In the genomic region with DNA sequence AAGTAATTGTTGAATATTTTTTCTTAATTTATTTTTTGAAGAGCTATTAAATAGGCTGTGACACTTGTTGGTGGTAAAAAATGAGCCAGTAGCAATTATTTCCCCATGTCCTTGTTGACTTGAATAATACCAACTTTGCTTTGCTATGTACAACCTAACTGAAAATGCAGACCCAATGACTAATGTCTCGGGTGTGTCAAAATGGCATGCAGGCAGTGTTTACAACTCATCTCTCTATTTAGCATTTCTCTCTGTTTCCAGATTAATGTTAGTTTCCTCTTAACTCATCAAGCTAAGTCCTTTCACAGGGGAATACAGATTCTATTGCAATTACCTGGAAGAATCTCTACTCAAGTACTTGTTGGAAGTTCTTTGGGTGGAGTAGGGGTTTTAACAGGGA, we compare ENCODE assay signal across 14 cellular contexts.
A peak's percentile ranks its signal among the peaks of the same experiment; 100 is the strongest.
DNase-seq lines count a peak whose midpoint lies in the region; ATAC-seq and TF ChIP-seq lines count a peak whose summit lies in the region.
"Had no signal": no experiment of that assay in that cellular context is flagged by ENCODE, and none has a peak within 500 bp of the region (broad histone marks: within the 10 kb centered on the region; RNA-seq: fewer than 3 reads in every experiment).

No MANE protein-coding gene starts in this region.

- H3K4me3 ChIP-seq in skeletal muscle cell (ENCODE audit: low read depth, low read length): no peak overlapping the region

- TF ChIP-seq CTCF in RWPE1 (conservative IDR thresholded peaks at IDR 0.05; ENCODE audit: low read depth): no peak

- no peak overlapping the region for H3K27ac ChIP-seq in RWPE1
- H3K27ac ChIP-seq: neutrophil had no signal

- DNase-seq in GM04504 (ENCODE audit: low read depth) (peak; percentile 67), RWPE1 (ENCODE audit: low spot score) (peak; percentile 57), fibroblast of gingiva (ENCODE audit: low read depth) (peak; percentile 62), skeletal muscle cell (ENCODE audit: low read depth) (peak; percentile 56), nucleus accumbens (lab: John Stamatoyannopoulos, UW) (no peak)
- DNase-seq: activated effector memory CD4-positive, alpha-beta T cell treated with Interleukin-2 at 50 U/mL for 16 hours; KBM-7; mesendoderm; NCI-H1694 treated with DMSO at 0.1 percent for 48 hours; NCI-H748 treated with DMSO at 0.1 percent for 48 hours; Right ventricle myocardium superior had no signal

- CTCF ChIA-PET in RWPE1 (lab: Yijun Ruan, JAX): interaction anchor here (0.8 kb wide), 1 partner anchor 712 kb away, joined by 4 read pairs; no protein-coding TSS in a partner anchor

- no peak for ATAC-seq in GM18909 (IDR thresholded peaks at IDR 0.05; ENCODE audit: poor library complexity, unreplicated experiment)
- no peak for ATAC-seq in HG03342 (IDR thresholded peaks at IDR 0.05; ENCODE audit: unreplicated experiment)

- POLR2A ChIA-PET in RWPE1 (lab: Yijun Ruan, JAX; ENCODE audit: low non-redundant PET): no interaction called here

Comparison
In these comparisons a context has a peak if more than half of its experiments do, and no peak if none do; other contexts are left out.
1. DNase-seq: peak in GM04504 (single experiment), RWPE1 (single experiment), fibroblast of gingiva (single experiment) and skeletal muscle cell (single experiment); none in nucleus accumbens (0 of 56).